In genomic region chr12:57213068-57213715, GRCh38 we compare ENCODE assay signal across 8 cellular contexts. TPM values are rescaled to one million over a fixed set of nuclear protein-coding genes. Genes with fewer than 3 reads are reported as not detected.
DNase-seq lines count a peak whose midpoint lies in the region; ATAC-seq and TF ChIP-seq lines count a peak whose summit lies in the region.

No MANE protein-coding gene starts in this region.

- H3K9me3 Mint-ChIP-seq in T-helper 2 cell treated with Interferon-gamma antibody and Interleukin-4, amounts not matched to agents 5 μg/mL and 100 μg/mL, for 36 hours, result no peaks in the 10 kb centered on the region

- peaks cover 29% of the 10 kb centered on the region for H3K4me1 Mint-ChIP-seq in T-helper 2 cell treated with Interferon-gamma antibody and Interleukin-4, amounts not matched to agents 5 μg/mL and 100 μg/mL, for 36 hours (ENCODE audit: low read depth)

- H3F3A ChIP-seq in GM23248 (ENCODE audit: insufficient read depth), result peaks cover 65% of the 10 kb centered on the region

- intact Hi-C loops in heart right ventricle (cut with DNase I), result loop anchor here in 5 of 10 donors (1.0 to 10.0 kb wide), 5 partner anchors 25 to 252 kb away; no protein-coding TSS in a partner anchor

- no peak overlapping the region for H3K4me3 ChIP-seq in BLaER1 treated with 17β-estradiol and CSF1 and Interleukin-3, amounts not matched to agents 10 nM and 100 nM
- H3K4me3 ChIP-seq in GM23248 (no peak overlapping the region), heart right ventricle (no peak overlapping the region)

- no peak overlapping the region for H3K27ac ChIP-seq in BLaER1 treated with 17β-estradiol and CSF1 and Interleukin-3, amounts not matched to agents 10 nM and 100 nM
- H3K27ac ChIP-seq in GM23248, result peak overlapping the region; percentile 6; the same call in 1 of the 2 replicates
- peak overlapping the region in 8 of 10 donors; percentile 24 to 76 (median 50) for H3K27ac ChIP-seq in heart right ventricle

- H3K27me3 ChIP-seq in BLaER1 treated with 17β-estradiol and CSF1 and Interleukin-3, amounts not matched to agents 10 nM and 100 nM, result peaks cover 46 to 49% (median 48%) of the 10 kb centered on the region in 11 experiments
- H3K27me3 ChIP-seq in GM23248 (replicated peaks; ENCODE audit: insufficient read depth), result no peaks in the 10 kb centered on the region
- peaks cover 8 to 48% (median 32%) of the 10 kb centered on the region in 7 donors for H3K27me3 ChIP-seq in heart right ventricle

- peak; percentile 90 for DNase-seq in GM23248
- peak; percentile 56 for DNase-seq in NCI-H146 treated with DMSO at 0.1 percent for 48 hours (lab: John Stamatoyannopoulos, UW; ENCODE audit: unreplicated experiment)
- DNase-seq in T-helper 2 cell treated with Interferon-gamma antibody and Interleukin-4, amounts not matched to agents 5 μg/mL and 100 μg/mL, for 36 hours (ENCODE audit: low spot score), result peak; percentile 74
- peak; percentile 73 for DNase-seq in amniotic epithelial cell (ENCODE audit: low read depth)
- peak; percentile 87 to 88 for DNase-seq in heart right ventricle
- peak; percentile 92 for DNase-seq in retina

- ATAC-seq in heart right ventricle, result peak; percentile 30 to 87 (median 75)
- ATAC-seq in HG02623 (IDR thresholded peaks at IDR 0.05; ENCODE audit: unreplicated experiment), result no peak

- peak overlapping the region in 4 of 11 experiments; percentile 2 to 40 (median 27); a peak in 1 of 22 replicates for H3K9ac ChIP-seq in BLaER1 treated with 17β-estradiol and CSF1 and Interleukin-3, amounts not matched to agents 10 nM and 100 nM
- H3K9ac ChIP-seq in GM23248, result no peak overlapping the region

- peaks cover 47 to 94% (median 86%) of the 10 kb centered on the region in 10 experiments for H3K4me1 ChIP-seq in BLaER1 treated with 17β-estradiol and CSF1 and Interleukin-3, amounts not matched to agents 10 nM and 100 nM
- H3K4me1 ChIP-seq in GM23248 (ENCODE audit: insufficient read depth), result no peaks in the 10 kb centered on the region
- H3K4me1 ChIP-seq in heart right ventricle, result peaks cover 15 to 73% (median 56%) of the 10 kb centered on the region in 9 donors

- H3K36me3 ChIP-seq in BLaER1 treated with 17β-estradiol and CSF1 and Interleukin-3, amounts not matched to agents 10 nM and 100 nM, result peaks cover 0 to 53% (median 0%) of the 10 kb centered on the region in 11 experiments; a peak in 10 of 22 replicates
- H3K36me3 ChIP-seq in GM23248 (ENCODE audit: low read depth), result peaks cover 16% of the 10 kb centered on the region; the same call in 1 of the 2 replicates
- peaks cover 0 to 56% (median 5%) of the 10 kb centered on the region in 9 donors for H3K36me3 ChIP-seq in heart right ventricle

- peaks cover 33 to 97% (median 49%) of the 10 kb centered on the region in 11 experiments for H4K20me1 ChIP-seq in BLaER1 treated with 17β-estradiol and CSF1 and Interleukin-3, amounts not matched to agents 10 nM and 100 nM
- no peaks in the 10 kb centered on the region for H4K20me1 ChIP-seq in GM23248 (ENCODE audit: insufficient read depth)

- H3K27me3 Mint-ChIP-seq in T-helper 2 cell treated with Interferon-gamma antibody and Interleukin-4, amounts not matched to agents 5 μg/mL and 100 μg/mL, for 36 hours (ENCODE audit: low read depth), result peaks cover 41% of the 10 kb centered on the region

- no peaks in the 10 kb centered on the region for H3K9me2 ChIP-seq in GM23248 (ENCODE audit: insufficient read depth)

- no peaks in the 10 kb centered on the region for H3K36me3 Mint-ChIP-seq in T-helper 2 cell treated with Interferon-gamma antibody and Interleukin-4, amounts not matched to agents 5 μg/mL and 100 μg/mL, for 36 hours (ENCODE audit: low read depth)

- no peaks in the 10 kb centered on the region for H3K79me2 ChIP-seq in GM23248 (ENCODE audit: insufficient read depth)

- in situ Hi-C loops in GM23248 (cut with MboI), result no loop called here

- H3K27ac Mint-ChIP-seq in T-helper 2 cell treated with Interferon-gamma antibody and Interleukin-4, amounts not matched to agents 5 μg/mL and 100 μg/mL, for 36 hours, result no peak overlapping the region

- H2AFZ ChIP-seq in GM23248, result no peak overlapping the region

- TF ChIP-seq CTCF in heart right ventricle (IDR thresholded peaks at IDR 0.05), result peak; percentile 92 to 97 (median 94)

- no peaks in the 10 kb centered on the region for H3K9me3 ChIP-seq in BLaER1 treated with 17β-estradiol and CSF1 and Interleukin-3, amounts not matched to agents 10 nM and 100 nM (replicated peaks in 1 of 11)
- H3K9me3 ChIP-seq in GM23248 (ENCODE audit: low read depth) (no peaks in the 10 kb centered on the region), heart right ventricle (no peaks in the 10 kb centered on the region)

- H3K4me3 Mint-ChIP-seq in T-helper 2 cell treated with Interferon-gamma antibody and Interleukin-4, amounts not matched to agents 5 μg/mL and 100 μg/mL, for 36 hours, result no peak overlapping the region

- peak overlapping the region; percentile 24 to 89 (median 71) for H3K4me2 ChIP-seq in BLaER1 treated with 17β-estradiol and CSF1 and Interleukin-3, amounts not matched to agents 10 nM and 100 nM
- H3K4me2 ChIP-seq in GM23248 (ENCODE audit: unreplicated experiment), result no peak overlapping the region

- 15% methylated on average over 15 to 16 of the region's 16 CpGs for WGBS in GM23248 (ENCODE audit: low coverage in 1 of 2, low lambda C conversion rate in 2 of 2, missing lambda C conversion rate in 2 of 2), 2 experiments
- 8 to 10% methylated on average over 16 of the region's 16 CpGs for WGBS in heart right ventricle, 2 donors

RNA-seq across cellular contexts. Expression of gene NXPH4, which starts 3.4 kb away (rescaled TPM):
- total RNA-seq in GM23248 (2014; rRNA removed; shearing (Covaris generic)), result 5.6 and 5.7 TPM in 2 replicates
- polyA plus RNA-seq in GM23248 (2016; fragmentation: Nextera tagmentation; extraction: Ambion mirVana) (5.4 and 6.7 TPM in 2 replicates), heart right ventricle (1 to 10 TPM in 1 of 2 donors, under 1 TPM in 1; 0.66 to 1.8 TPM)
- total RNA-seq in heart right ventricle, result 1 to 10 TPM in 7 of 10 donors, under 1 TPM in 3; 0.18 to 6.2 (median 2.3) TPM

RNA-seq across cellular contexts. Expression of gene SHMT2, which starts 16.3 kb away (rescaled TPM):
- total RNA-seq in GM23248 (2014; rRNA removed; shearing (Covaris generic)), result 272 and 341 TPM in 2 replicates
- polyA plus RNA-seq in GM23248 (2016; fragmentation: Nextera tagmentation; extraction: Ambion mirVana), result 184 and 185 TPM in 2 replicates
- total RNA-seq in heart right ventricle, result 10 to 100 TPM; 24.4 to 47.6 (median 27.1) TPM
- polyA plus RNA-seq in heart right ventricle, result 10 to 100 TPM; 14.3 to 49.8 TPM

RNA-seq across cellular contexts. Expression of gene STAC3, which starts 37.8 kb away (rescaled TPM):
- total RNA-seq in GM23248 (2014; rRNA removed; shearing (Covaris generic)), result 0.32 and 1.3 TPM in 2 replicates
- polyA plus RNA-seq in GM23248 (2016; fragmentation: Nextera tagmentation; extraction: Ambion mirVana) (0.35 and 0.52 TPM in 2 replicates), heart right ventricle (1 to 10 TPM in 1 of 2 donors, under 1 TPM in 1; 0.81 to 1.7 TPM)
- total RNA-seq in heart right ventricle, result 1 to 10 TPM in 4 of 10 donors, under 1 TPM in 6; 0.30 to 2.9 (median 0.98) TPM

Comparison
In these comparisons a context has a peak if more than half of its experiments do, and no peak if none do; other contexts are left out.
1. H3K27ac ChIP-seq: peak in GM23248 (single experiment) and heart right ventricle (8 of 10); none in BLaER1 treated with 17β-estradiol and CSF1 and Interleukin-3, amounts not matched to agents 10 nM and 100 nM (0 of 11).
2. Peak in every context shown above with its lines, with median percentiles within 50 percentile points of each other: DNase-seq.